ENCODE assay signal across 29 cellular contexts in the genomic region with DNA sequence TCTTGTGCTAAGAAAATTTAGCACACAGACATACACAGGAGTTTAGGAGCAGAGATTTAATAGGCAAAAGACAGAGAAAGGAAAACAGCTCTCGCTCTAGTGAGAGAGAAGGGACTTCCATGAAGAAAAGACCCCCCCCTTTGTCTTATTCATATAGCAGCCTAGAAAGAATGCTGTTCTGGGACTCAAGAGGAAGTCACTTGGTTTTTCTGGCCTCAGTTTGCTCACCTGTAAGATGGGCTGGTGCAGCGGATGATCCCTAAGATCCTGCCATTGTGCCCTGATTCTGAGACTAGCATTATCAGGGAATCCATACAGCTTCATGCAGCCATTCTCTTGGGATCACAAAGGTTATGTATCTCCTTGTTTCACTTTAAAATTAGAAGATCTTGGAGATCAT. TPM values are rescaled to one million over a fixed set of nuclear protein-coding genes. Genes with fewer than 3 reads are reported as not detected.
"Had no signal": no experiment of that assay in that cellular context is flagged by ENCODE, and none has a peak within 500 bp of the region (broad histone marks: within the 10 kb centered on the region; RNA-seq: fewer than 3 reads in every experiment).

No MANE protein-coding gene starts in this region.

- H3K27me3 Mint-ChIP-seq: activated naive CD8-positive, alpha-beta T cell; activated T-helper 17 cell treated with anti-CD3 and anti-CD28 coated beads, Interleukin-2, amount 50 U/mL, for 72 hours; IgD-negative memory B cell had no signal

- DNase-seq: activated CD4-positive, alpha-beta memory T cell treated with anti-CD3 and anti-CD28 coated beads for 36 hours; activated CD4-positive, alpha-beta T cell treated with anti-CD3 and anti-CD28 coated beads, Interleukin-2, amount 10 ng/mL, durations not matched to agents 7 days and 5 days; activated CD4-positive, CD25-positive, alpha-beta regulatory T cell; activated gamma-delta T cell; activated naive CD4-positive, alpha-beta T cell treated with anti-CD3 and anti-CD28 coated beads for 36 hours; activated T-cell treated with anti-CD3 and anti-CD28 coated beads for 4 hours; activated T-cell treated with anti-CD3 and anti-CD28 coated beads, Interleukin-2, amount 50 U/mL, for 48 hours; brain microvascular endothelial cell; cerebellar nuclear complex; NCI-H146; NCI-H2029; NCI-H2107; NCI-H2171 treated with DMSO at 0.1 percent for 48 hours; NCI-H226; NCI-H526 treated with DMSO at 0.1 percent for 48 hours; SHP77; T-helper 9 cell had no signal

- H3K27ac Mint-ChIP-seq: activated CD4-positive, alpha-beta memory T cell treated with anti-CD3 and anti-CD28 coated beads for 36 hours; activated CD4-positive, alpha-beta T cell treated with anti-CD3 and anti-CD28 coated beads, Interleukin-2, amount 10 ng/mL, durations not matched to agents 7 days and 5 days; activated naive CD4-positive, alpha-beta T cell treated with anti-CD3 and anti-CD28 coated beads for 36 hours; activated naive CD8-positive, alpha-beta T cell; activated T-helper 17 cell treated with anti-CD3 and anti-CD28 coated beads, Interleukin-2, amount 50 U/mL, for 72 hours; T-helper 1 cell treated with Interleukin-12 subunit alpha and Interleukin-12 subunit beta and Interleukin-4 antibody, amounts not matched to agents 30 μg/mL and 1 μg/mL, for 36 hours had no signal

- H3K36me3 Mint-ChIP-seq: activated CD4-positive, alpha-beta memory T cell treated with anti-CD3 and anti-CD28 coated beads for 36 hours; activated naive CD8-positive, alpha-beta T cell; IgD-negative memory B cell had no signal

- H3K4me2 ChIP-seq: KMS-11 had no signal

- H3K9me3 ChIP-seq: Peyer's patch had no signal

- H3K27ac ChIP-seq: brain microvascular endothelial cell, KMS-11, RWPE1 had no signal

- H3K9me3 Mint-ChIP-seq: activated CD4-positive, alpha-beta memory T cell treated with anti-CD3 and anti-CD28 coated beads for 36 hours; activated CD4-positive, alpha-beta T cell treated with anti-CD3 and anti-CD28 coated beads, Interleukin-2, amount 10 ng/mL, durations not matched to agents 7 days and 5 days; activated naive CD4-positive, alpha-beta T cell treated with anti-CD3 and anti-CD28 coated beads for 36 hours; activated T-helper 17 cell treated with anti-CD3 and anti-CD28 coated beads, Interleukin-2, amount 50 U/mL, for 72 hours; IgD-negative memory B cell; T-helper 1 cell treated with Interleukin-12 subunit alpha and Interleukin-12 subunit beta and Interleukin-4 antibody, amounts not matched to agents 30 μg/mL and 1 μg/mL, for 36 hours had no signal

- H3K36me3 ChIP-seq: brain microvascular endothelial cell, Peyer's patch had no signal

- H3K27me3 ChIP-seq: brain microvascular endothelial cell, Peyer's patch had no signal

- H3K4me3 Mint-ChIP-seq: activated CD4-positive, alpha-beta memory T cell treated with anti-CD3 and anti-CD28 coated beads for 36 hours; activated CD4-positive, alpha-beta T cell treated with anti-CD3 and anti-CD28 coated beads, Interleukin-2, amount 10 ng/mL, durations not matched to agents 7 days and 5 days; activated naive CD4-positive, alpha-beta T cell treated with anti-CD3 and anti-CD28 coated beads for 36 hours; activated naive CD8-positive, alpha-beta T cell; activated T-helper 17 cell treated with anti-CD3 and anti-CD28 coated beads, Interleukin-2, amount 50 U/mL, for 72 hours; T-helper 1 cell treated with Interleukin-12 subunit alpha and Interleukin-12 subunit beta and Interleukin-4 antibody, amounts not matched to agents 30 μg/mL and 1 μg/mL, for 36 hours had no signal

- H3K4me3 ChIP-seq: Peyer's patch had no signal

RNA-seq across cellular contexts. Expression of a gene that starts 42.7 kb away (rescaled TPM):
- total RNA-seq: activated CD4-positive, alpha-beta memory T cell treated with anti-CD3 and anti-CD28 coated beads for 36 hours; activated CD4-positive, alpha-beta T cell treated with anti-CD3 and anti-CD28 coated beads, Interleukin-2, amount 10 ng/mL, durations not matched to agents 7 days and 5 days; activated CD8-positive, alpha-beta memory T cell treated with anti-CD3 and anti-CD28 coated beads for 36 hours; activated naive CD4-positive, alpha-beta T cell treated with anti-CD3 and anti-CD28 coated beads for 36 hours; activated T-helper 17 cell treated with anti-CD3 and anti-CD28 coated beads, Interleukin-2, amount 50 U/mL, for 72 hours; cardiac septum; NCI-H460; Peyer's patch; SK-MEL-5 had no signal
- polyA plus RNA-seq: adipose tissue, IgD-negative memory B cell had no signal
